8 cellular contexts compared by ENCODE assay signal in genomic region chr12:74537126-74537706, GRCh38. TPM values are rescaled to one million over a fixed set of nuclear protein-coding genes. Genes with fewer than 3 reads are reported as not detected.
A peak's percentile ranks its signal among the peaks of the same experiment; 100 is the strongest.
DNase-seq lines count a peak whose midpoint lies in the region; ATAC-seq, FAIRE-seq and TF ChIP-seq lines count a peak whose summit lies in the region.

No MANE protein-coding gene starts in this region.

- peak overlapping the region; percentile 75 for H3K4me3 ChIP-seq in effector memory CD4-positive, alpha-beta T cell (ENCODE audit: insufficient read depth, low read depth, low read length, poor library complexity, severe bottlenecking)
- peak overlapping the region; percentile 69 to 89 (median 82) for H3K4me3 ChIP-seq in transverse colon

- in situ Hi-C loops in SK-MEL-5 (cut with HindIII; ENCODE audit: low pct_unique_long_range_greater_than_20kb, low sequenced_read_pairs) (no loop called here), transverse colon (cut with MboI; ENCODE audit: low pct_ligation_motif_present in 1 of 4, low pct_unique_long_range_greater_than_20kb in 1 of 4, low sequenced_read_pairs in 3 of 4) (no loop called here)

- no peaks in the 10 kb centered on the region for H3K9me3 ChIP-seq in effector memory CD4-positive, alpha-beta T cell (ENCODE audit: control insufficient read depth, low read length)
- H3K9me3 ChIP-seq in transverse colon, result no peaks in the 10 kb centered on the region

- TF ChIP-seq CTCF in GM12873 (IDR thresholded peaks at IDR 0.05; ENCODE audit: insufficient read depth, low read depth, low read length, missing control alignments) (peak; percentile 60), transverse colon (IDR thresholded peaks at IDR 0.05) (peak; percentile 70 to 80 (median 74))

- H3K36me3 ChIP-seq in effector memory CD4-positive, alpha-beta T cell (ENCODE audit: control insufficient read depth, insufficient read depth, low read length), result peaks cover 3% of the 10 kb centered on the region
- no peaks in the 10 kb centered on the region for H3K36me3 ChIP-seq in transverse colon

- H3K27me3 ChIP-seq in effector memory CD4-positive, alpha-beta T cell (replicated peaks; ENCODE audit: control insufficient read depth, insufficient read depth, low read length, poor library complexity, severe bottlenecking), result no peaks in the 10 kb centered on the region
- H3K27me3 ChIP-seq in transverse colon, result peaks cover 7% of the 10 kb centered on the region

- intact Hi-C loops in transverse colon (cut with DNase I; ENCODE audit: low total_unique reads), result no loop called here

- peak; percentile 92 for FAIRE-seq in A204.1 (lab: Jason Lieb, UNC)

- H3K4me1 ChIP-seq in effector memory CD4-positive, alpha-beta T cell (ENCODE audit: control insufficient read depth, insufficient read depth, low read length, poor library complexity, severe bottlenecking), result peaks cover 27% of the 10 kb centered on the region
- H3K4me1 ChIP-seq in transverse colon, result peaks cover 23 to 43% (median 28%) of the 10 kb centered on the region in 4 donors

- peak overlapping the region; percentile 96 for H3K27ac ChIP-seq in effector memory CD4-positive, alpha-beta T cell (ENCODE audit: insufficient read depth, low read length, poor library complexity, severe bottlenecking)
- peak overlapping the region; percentile 93 to 98 (median 96) for H3K27ac ChIP-seq in transverse colon

- WGBS in transverse colon (ENCODE audit: low coverage in 1 of 2), 2 donors, result 0 to 1% methylated on average over 8 of the region's 8 CpGs

- no peak for TF ChIP-seq EP300 in transverse colon (IDR thresholded peaks at IDR 0.05; ENCODE audit: low read depth)

- DNase-seq in MV-4-11 (lab: John Stamatoyannopoulos, UW) (peak; percentile 65), SK-MEL-5 (ENCODE audit: low read depth, low spot score) (peak; percentile 84), medulla oblongata (ENCODE audit: extremely low spot score) (peak; percentile 71), transverse colon (no peak)
- DNase-seq in effector memory CD4-positive, alpha-beta T cell, result no peak

- TF ChIP-seq POLR2A in transverse colon (IDR thresholded peaks at IDR 0.05), result no peak

- ATAC-seq in HG02642 (IDR thresholded peaks at IDR 0.05; ENCODE audit: poor library complexity, unreplicated experiment), result peak; percentile 52

RNA-seq across cellular contexts. Expression of gene ATXN7L3B, which starts 0.4 kb away (rescaled TPM):
- 23.9 and 24.6 TPM in 2 replicates for total RNA-seq in SK-MEL-5 (2014; rRNA removed; shearing (Covaris generic))
- 21.8 and 26.9 TPM in 2 replicates for polyA plus RNA-seq in SK-MEL-5 (2015; cell fraction: cytosol; rRNA removed)
- polyA plus RNA-seq in SK-MEL-5 (2015; cell fraction: nucleus; rRNA removed), result 39.2 and 47.0 TPM in 2 replicates
- total RNA-seq in transverse colon, result 10 to 100 TPM in 3 of 4 donors, 1 to 10 TPM in 1; 7.9 to 23.6 (median 21.2) TPM

Comparison
In these comparisons a context has a peak if more than half of its experiments do, and no peak if none do; other contexts are left out.
1. DNase-seq: peak in MV-4-11 (single experiment), SK-MEL-5 (single experiment) and medulla oblongata (single experiment); none in effector memory CD4-positive, alpha-beta T cell (0 of 3) and transverse colon (single experiment).